ENCODE assay signal across 8 cellular contexts in genomic region chr20:47501117-47501482, GRCh38. TPM values are rescaled to one million over a fixed set of nuclear protein-coding genes. Genes with fewer than 3 reads are reported as not detected.
DNase-seq lines count a peak whose midpoint lies in the region; ATAC-seq and TF ChIP-seq lines count a peak whose summit lies in the region.

No MANE protein-coding gene starts in this region.

- POLR2A ChIA-PET in activated CD4-positive, alpha-beta memory T cell treated with anti-CD3 and anti-CD28 coated beads for 36 hours (lab: Charles Lee): interaction anchor here (1.2 to 4.2 kb wide), 10 partner anchors 8 to 145 kb away, joined by 5 to 70 read pairs (median 6); partner anchors contain the start of gene ZMYND8

- no peaks in the 10 kb centered on the region for H3K36me3 ChIP-seq in spleen

- peaks cover 3% of the 10 kb centered on the region for H3K4me1 ChIP-seq in right cardiac atrium (ENCODE audit: control insufficient read depth, insufficient read depth, low read length)
- peaks cover 23 to 46% (median 42%) of the 10 kb centered on the region in 6 donors for H3K4me1 ChIP-seq in spleen

- no peaks in the 10 kb centered on the region for H3K27me3 ChIP-seq in right cardiac atrium (ENCODE audit: control insufficient read depth, insufficient read depth)
- no peaks in the 10 kb centered on the region for H3K27me3 ChIP-seq in spleen (replicated peaks in 1 of 7)

- no peaks in the 10 kb centered on the region for H3K9me3 Mint-ChIP-seq in activated naive CD4-positive, alpha-beta T cell treated with anti-CD3 and anti-CD28 coated beads, Interleukin-2, amount 10 ng/mL, durations not matched to agents 7 days and 5 days
- H3K9me3 Mint-ChIP-seq in activated CD4-positive, alpha-beta memory T cell treated with anti-CD3 and anti-CD28 coated beads for 36 hours: peaks cover 1% of the 10 kb centered on the region

- peak overlapping the region; percentile 99 for H3K4me3 Mint-ChIP-seq in activated naive CD4-positive, alpha-beta T cell treated with anti-CD3 and anti-CD28 coated beads, Interleukin-2, amount 10 ng/mL, durations not matched to agents 7 days and 5 days
- peak overlapping the region; percentile 92 for H3K4me3 Mint-ChIP-seq in activated CD4-positive, alpha-beta memory T cell treated with anti-CD3 and anti-CD28 coated beads for 36 hours

- ATAC-seq in right cardiac atrium (no peak), GM21381 (IDR thresholded peaks at IDR 0.05; ENCODE audit: unreplicated experiment) (no peak)

- intact Hi-C loops in activated CD4-positive, alpha-beta memory T cell treated with anti-CD3 and anti-CD28 coated beads for 36 hours (cut with micrococcal nuclease): loop anchor here (1.0 to 10.0 kb wide), 4 partner anchors 14 to 1264 kb away; no protein-coding TSS in a partner anchor
- intact Hi-C loops in right cardiac atrium (cut with DNase I): loop anchor here (10.0 kb wide), 4 partner anchors 64 to 124 kb away; no protein-coding TSS in a partner anchor
- intact Hi-C loops in spleen (cut with DNase I; ENCODE audit: low total_unique reads): loop anchor here (10.0 kb wide), 1 partner anchor 114 kb away; no protein-coding TSS in a partner anchor

- H3K27ac ChIP-seq in right cardiac atrium (ENCODE audit: low read length) (peak overlapping the region; percentile 91), spleen (peak overlapping the region; percentile 78 to 98 (median 95))

- no peak for DNase-seq in activated naive CD4-positive, alpha-beta T cell treated with anti-CD3 and anti-CD28 coated beads, Interleukin-2, amount 10 ng/mL, durations not matched to agents 7 days and 5 days
- no peak for DNase-seq in activated naive CD4-positive, alpha-beta T cell (lab: John Stamatoyannopoulos, UW)
- no peak for DNase-seq in activated CD4-positive, alpha-beta memory T cell treated with anti-CD3 and anti-CD28 coated beads for 36 hours
- DNase-seq in right cardiac atrium (no peak), spleen (no peak), NCI-H446 (lab: John Stamatoyannopoulos, UW) (no peak), DMS153 treated with DMSO at 0.1 percent for 48 hours (lab: John Stamatoyannopoulos, UW; ENCODE audit: unreplicated experiment) (no peak)

- peaks cover 50% of the 10 kb centered on the region for H3K4me1 Mint-ChIP-seq in activated naive CD4-positive, alpha-beta T cell treated with anti-CD3 and anti-CD28 coated beads, Interleukin-2, amount 10 ng/mL, durations not matched to agents 7 days and 5 days
- peaks cover 49% of the 10 kb centered on the region for H3K4me1 Mint-ChIP-seq in activated CD4-positive, alpha-beta memory T cell treated with anti-CD3 and anti-CD28 coated beads for 36 hours (ENCODE audit: low read depth)

- no peak for TF ChIP-seq POLR2A in spleen (IDR thresholded peaks at IDR 0.05)

- H3K36me3 Mint-ChIP-seq in activated naive CD4-positive, alpha-beta T cell treated with anti-CD3 and anti-CD28 coated beads, Interleukin-2, amount 10 ng/mL, durations not matched to agents 7 days and 5 days: peaks cover 13% of the 10 kb centered on the region
- peaks cover 28% of the 10 kb centered on the region for H3K36me3 Mint-ChIP-seq in activated CD4-positive, alpha-beta memory T cell treated with anti-CD3 and anti-CD28 coated beads for 36 hours

- H3K27me3 Mint-ChIP-seq in activated naive CD4-positive, alpha-beta T cell treated with anti-CD3 and anti-CD28 coated beads, Interleukin-2, amount 10 ng/mL, durations not matched to agents 7 days and 5 days: peaks cover 4% of the 10 kb centered on the region
- H3K27me3 Mint-ChIP-seq in activated CD4-positive, alpha-beta memory T cell treated with anti-CD3 and anti-CD28 coated beads for 36 hours: no peaks in the 10 kb centered on the region

- no peaks in the 10 kb centered on the region for H3K9me3 ChIP-seq in right cardiac atrium (ENCODE audit: control insufficient read depth, low read length)
- no peaks in the 10 kb centered on the region for H3K9me3 ChIP-seq in spleen

- CTCF ChIA-PET in activated naive CD4-positive, alpha-beta T cell treated with anti-CD3 and anti-CD28 coated beads, Interleukin-2, amount 10 ng/mL, durations not matched to agents 7 days and 5 days (lab: Charles Lee): interaction anchor here (2.5 kb wide), 1 partner anchor 13 kb away, joined by 9 read pairs; no protein-coding TSS in a partner anchor
- CTCF ChIA-PET in activated CD4-positive, alpha-beta memory T cell treated with anti-CD3 and anti-CD28 coated beads for 36 hours (lab: Charles Lee): interaction anchor here (0.6 to 5.7 kb wide), 11 partner anchors 8 to 228 kb away, joined by 3 to 30 read pairs (median 8); no protein-coding TSS in a partner anchor

- no peak for TF ChIP-seq CTCF in spleen (IDR thresholded peaks at IDR 0.05 in 8 of 11, conservative IDR thresholded peaks at IDR 0.05 in 3 of 11)

- peak overlapping the region; percentile 96 for H3K4me3 ChIP-seq in right cardiac atrium (ENCODE audit: low read length)
- peak overlapping the region; percentile 51 to 84 (median 78) for H3K4me3 ChIP-seq in spleen

- H3K27ac Mint-ChIP-seq in activated naive CD4-positive, alpha-beta T cell treated with anti-CD3 and anti-CD28 coated beads, Interleukin-2, amount 10 ng/mL, durations not matched to agents 7 days and 5 days: peak overlapping the region; percentile 99
- H3K27ac Mint-ChIP-seq in activated CD4-positive, alpha-beta memory T cell treated with anti-CD3 and anti-CD28 coated beads for 36 hours: peak overlapping the region; percentile 89

- 16% methylated on average over 5 of the region's 5 CpGs for WGBS in right cardiac atrium
- 15 to 31% (median 24%) methylated on average over 5 of the region's 5 CpGs for WGBS in spleen, 5 donors

RNA-seq across cellular contexts. Expression of gene NCOA3, which starts 0.6 kb away (rescaled TPM):
- 10 to 100 TPM; 72.0 to 81.8 TPM for total RNA-seq in activated CD4-positive, alpha-beta memory T cell treated with anti-CD3 and anti-CD28 coated beads for 36 hours
- 10 to 100 TPM; 21.0 to 27.2 (median 22.6) TPM for total RNA-seq in right cardiac atrium
- 6.7 TPM for polyA plus RNA-seq in right cardiac atrium
- 10 to 100 TPM; 78.6 to 93.7 (median 84.1) TPM for total RNA-seq in spleen
- polyA plus RNA-seq in spleen: 10 to 100 TPM; 12.5 to 17.4 (median 12.9) TPM
